In genomic region chr17:42342242-42343008, GRCh38 we compare ENCODE assay signal across 13 cellular contexts. TPM values are rescaled to one million over a fixed set of nuclear protein-coding genes. Genes with fewer than 3 reads are reported as not detected.
DNase-seq lines count a peak whose midpoint lies in the region; ATAC-seq lines count a peak whose summit lies in the region.
"Had no signal": no experiment of that assay in that cellular context is flagged by ENCODE, and none has a peak within 500 bp of the region (broad histone marks: within the 10 kb centered on the region; RNA-seq: fewer than 3 reads in every experiment).

No MANE protein-coding gene starts in this region.

- H2AK5ac ChIP-seq in trophoblast cell (ENCODE audit: low read length) = no peak overlapping the region

- H3K9ac ChIP-seq in trophoblast cell (ENCODE audit: low read length) = no peak overlapping the region

- no peak overlapping the region for H3K4ac ChIP-seq in trophoblast cell (ENCODE audit: low read depth, low read length)

- no peaks in the 10 kb centered on the region for H3K9me3 Mint-ChIP-seq in effector memory CD8-positive, alpha-beta T cell
- H3K9me3 Mint-ChIP-seq in stimulated activated naive CD8-positive, alpha-beta T cell treated with anti-CD3 and anti-CD28 coated beads, Interleukin-15, amount 100 ng/mL, for 72 hours = no peaks in the 10 kb centered on the region
- H3K9me3 Mint-ChIP-seq: nephron had no signal

- peaks cover 27 to 36% of the 10 kb centered on the region in 2 donors for H3K4me1 Mint-ChIP-seq in effector memory CD8-positive, alpha-beta T cell (ENCODE audit: low read depth in 2 of 2)
- peaks cover 71% of the 10 kb centered on the region for H3K4me1 Mint-ChIP-seq in stimulated activated naive CD8-positive, alpha-beta T cell treated with anti-CD3 and anti-CD28 coated beads, Interleukin-15, amount 100 ng/mL, for 72 hours

- no peak overlapping the region for H3K4me2 ChIP-seq in trophoblast cell (ENCODE audit: low read length)

- no peaks in the 10 kb centered on the region for H3K79me2 ChIP-seq in trophoblast cell (ENCODE audit: control insufficient read depth, insufficient read depth, low read length, poor library complexity)

- H2BK5ac ChIP-seq in trophoblast cell (ENCODE audit: low read depth, low read length, poor library complexity) = no peak overlapping the region

- no peak overlapping the region for H3K23ac ChIP-seq in trophoblast cell (ENCODE audit: low read length)

- no peak overlapping the region for H3K18ac ChIP-seq in trophoblast cell (ENCODE audit: low read length)

- H3K36me3 ChIP-seq in SJCRH30 (peaks cover 44% of the 10 kb centered on the region), trophoblast cell (ENCODE audit: control insufficient read depth in 1 of 2, insufficient read depth in 2 of 2, low read length in 2 of 2) (peaks cover 14 to 18% of the 10 kb centered on the region in 2 experiments)

- H3K4me1 ChIP-seq in SJCRH30 (peaks cover 30% of the 10 kb centered on the region), trophoblast cell (ENCODE audit: control insufficient read depth in 1 of 2, insufficient read depth in 2 of 2, low read length in 2 of 2) (no peaks in the 10 kb centered on the region)

- H3K27me3 ChIP-seq in SJCRH30 (no peaks in the 10 kb centered on the region), trophoblast cell (ENCODE audit: insufficient read depth, low read length) (no peaks in the 10 kb centered on the region)
- H3K27me3 ChIP-seq: ascending aorta had no signal

- H3K4me3 Mint-ChIP-seq in effector memory CD8-positive, alpha-beta T cell = peak overlapping the region; percentile 43
- peak overlapping the region; percentile 50 to 59 for H3K4me3 Mint-ChIP-seq in stimulated activated naive CD8-positive, alpha-beta T cell treated with anti-CD3 and anti-CD28 coated beads, Interleukin-15, amount 100 ng/mL, for 72 hours
- H3K4me3 Mint-ChIP-seq: nephron had no signal

- peak; percentile 60 for ATAC-seq in effector memory CD8-positive, alpha-beta T cell (replicated peaks)
- ATAC-seq in stimulated activated naive CD8-positive, alpha-beta T cell treated with anti-CD3 and anti-CD28 coated beads, Interleukin-15, amount 100 ng/mL, for 72 hours = peak; percentile 82

- H3K36me3 Mint-ChIP-seq in effector memory CD8-positive, alpha-beta T cell (ENCODE audit: insufficient read depth) = peaks cover 86% of the 10 kb centered on the region

- no peaks in the 10 kb centered on the region for H3K9me3 ChIP-seq in SJCRH30 (replicated peaks)
- H3K9me3 ChIP-seq in trophoblast cell (ENCODE audit: insufficient read depth, low read depth, low read length) = no peaks in the 10 kb centered on the region
- H3K9me3 ChIP-seq: ascending aorta had no signal

- H3K79me1 ChIP-seq in trophoblast cell (ENCODE audit: low read length) = no peaks in the 10 kb centered on the region

- H3K4me3 ChIP-seq in SJCRH30 = no peak overlapping the region
- H3K4me3 ChIP-seq in trophoblast cell (ENCODE audit: low read depth, low read length) = no peak overlapping the region
- H3K4me3 ChIP-seq: ascending aorta had no signal

- DNase-seq in stimulated activated naive CD4-positive, alpha-beta T cell treated with Interleukin-2 at 50 U/mL for 16 hours (lab: John Stamatoyannopoulos, UW) = peak; percentile 49
- no peak for DNase-seq in stimulated activated naive CD4-positive, alpha-beta T cell (lab: John Stamatoyannopoulos, UW)
- DNase-seq in SJCRH30 = peak; percentile 79 to 92
- no peak for DNase-seq in effector memory CD8-positive, alpha-beta T cell
- peak; percentile 52 to 64 for DNase-seq in stimulated activated naive CD8-positive, alpha-beta T cell treated with anti-CD3 and anti-CD28 coated beads, Interleukin-15, amount 100 ng/mL, for 72 hours
- no peak for DNase-seq in T1000 (lab: John Stamatoyannopoulos, UW)
- no peak for DNase-seq in NCI-H146 treated with DMSO at 0.1 percent for 48 hours (lab: John Stamatoyannopoulos, UW; ENCODE audit: unreplicated experiment)
- DNase-seq in trophoblast cell = no peak
- DNase-seq: COR-L47, NCI-H1436 treated with DMSO at 0.1 percent for 48 hours, SW 1271 had no signal

- peak overlapping the region; percentile 83 to 84 for H3K27ac Mint-ChIP-seq in effector memory CD8-positive, alpha-beta T cell
- H3K27ac Mint-ChIP-seq in stimulated activated naive CD8-positive, alpha-beta T cell treated with anti-CD3 and anti-CD28 coated beads, Interleukin-15, amount 100 ng/mL, for 72 hours = peak overlapping the region; percentile 26 to 96
- H3K27ac Mint-ChIP-seq: nephron had no signal

- no peak overlapping the region for H4K8ac ChIP-seq in trophoblast cell (ENCODE audit: low read depth, low read length)

- WGBS in trophoblast cell (ENCODE audit: extremely low coverage, insufficient coverage, insufficient read length) = no CpG with 5 or more reads among the region's 9 CpGs

- no peaks in the 10 kb centered on the region for H3K27me3 Mint-ChIP-seq in effector memory CD8-positive, alpha-beta T cell
- H3K27me3 Mint-ChIP-seq in stimulated activated naive CD8-positive, alpha-beta T cell treated with anti-CD3 and anti-CD28 coated beads, Interleukin-15, amount 100 ng/mL, for 72 hours = no peaks in the 10 kb centered on the region

- no peak overlapping the region for H2BK120ac ChIP-seq in trophoblast cell (ENCODE audit: insufficient read depth, low read length, poor library complexity)

- H2BK12ac ChIP-seq in trophoblast cell (ENCODE audit: low read length) = no peak overlapping the region

- H3K27ac ChIP-seq in SJCRH30 = peak overlapping the region; percentile 88
- no peak overlapping the region for H3K27ac ChIP-seq in trophoblast cell (ENCODE audit: low read depth, low read length)

- H2AFZ ChIP-seq in trophoblast cell (ENCODE audit: insufficient read depth, low read length, poor library complexity) = no peak overlapping the region

- H4K91ac ChIP-seq in trophoblast cell (ENCODE audit: low read depth, low read length) = no peak overlapping the region

- no peak overlapping the region for H3K14ac ChIP-seq in trophoblast cell (ENCODE audit: low read length)

- no peak overlapping the region for H4K12ac ChIP-seq in trophoblast cell (ENCODE audit: low read depth, low read length)

RNA-seq across cellular contexts. Expression of gene STAT3, which starts 45.8 kb away (rescaled TPM):
- 107 and 113 TPM in 2 replicates for total RNA-seq in SJCRH30 (2014; rRNA removed; shearing (Covaris generic))
- polyA plus RNA-seq in trophoblast cell (2013) = 30.4 and 32.5 TPM in 2 replicates

RNA-seq across cellular contexts. Expression of gene STAT5A, which starts 54.1 kb away (rescaled TPM):
- 5.0 and 5.9 TPM in 2 replicates for total RNA-seq in SJCRH30 (2014; rRNA removed; shearing (Covaris generic))
- 0.60 and 0.82 TPM in 2 replicates for polyA plus RNA-seq in trophoblast cell (2013)

Comparison
In these comparisons a context has a peak if more than half of its experiments do, and no peak if none do; other contexts are left out.
1. DNase-seq: peak in stimulated activated naive CD4-positive, alpha-beta T cell treated with Interleukin-2 at 50 U/mL for 16 hours (single experiment), SJCRH30 (2 of 2) and stimulated activated naive CD8-positive, alpha-beta T cell treated with anti-CD3 and anti-CD28 coated beads, Interleukin-15, amount 100 ng/mL, for 72 hours (2 of 2); none in stimulated activated naive CD4-positive, alpha-beta T cell (0 of 6), effector memory CD8-positive, alpha-beta T cell (0 of 3), T1000 (single experiment), NCI-H146 treated with DMSO at 0.1 percent for 48 hours (single experiment) and trophoblast cell (0 of 2).